ENCODE assay signal across 12 cellular contexts in genomic region chr5:60541980-60542379, GRCh38.
DNase-seq lines count a peak whose midpoint lies in the region; ATAC-seq, FAIRE-seq and TF ChIP-seq lines count a peak whose summit lies in the region.
"Had no signal": no experiment of that assay in that cellular context is flagged by ENCODE, and none has a peak within 500 bp of the region (broad histone marks: within the 10 kb centered on the region; RNA-seq: fewer than 3 reads in every experiment).

No MANE protein-coding gene starts in this region.

- no peak overlapping the region for H3K9ac ChIP-seq in neural progenitor cell

- peak overlapping the region; percentile 18 for H3K27ac ChIP-seq in neural progenitor cell
- H3K27ac ChIP-seq: cardiac muscle cell, transverse colon had no signal

- H3K27me3 ChIP-seq in neural progenitor cell = no peaks in the 10 kb centered on the region
- H3K27me3 ChIP-seq: cardiac muscle cell, transverse colon had no signal

- ATAC-seq in GM18867 (IDR thresholded peaks at IDR 0.05; ENCODE audit: unreplicated experiment) (peak; percentile 11), HG02885 (IDR thresholded peaks at IDR 0.05; ENCODE audit: poor library complexity, unreplicated experiment) (peak; percentile 25), WTC11 (no peak)
- ATAC-seq: Panc1 had no signal

- H3K36me3 Mint-ChIP-seq in WTC11 (no peaks in the 10 kb centered on the region), neural progenitor cell (no peaks in the 10 kb centered on the region)

- H3K9me3 Mint-ChIP-seq in WTC11 (no peaks in the 10 kb centered on the region), neural progenitor cell (no peaks in the 10 kb centered on the region)
- H3K9me3 Mint-ChIP-seq: neural crest cell had no signal

- H3F3A ChIP-seq in neural progenitor cell (ENCODE audit: low read depth) = no peaks in the 10 kb centered on the region

- H3K4me3 Mint-ChIP-seq in WTC11 = no peak overlapping the region
- no peak overlapping the region for H3K4me3 Mint-ChIP-seq in neural progenitor cell
- H3K4me3 Mint-ChIP-seq: neural crest cell had no signal

- H3K4me3 ChIP-seq in neural progenitor cell = no peak overlapping the region
- H3K4me3 ChIP-seq: cardiac muscle cell, transverse colon had no signal

- no peaks in the 10 kb centered on the region for H3K36me3 ChIP-seq in neural progenitor cell
- H3K36me3 ChIP-seq: cardiac muscle cell, transverse colon had no signal

- DNase-seq in WTC11 (ENCODE audit: low spot score) (no peak), neural progenitor cell (ENCODE audit: low spot score) (no peak), epidermal melanocyte (ENCODE audit: insufficient read length, low spot score) (no peak), RCC 7860 (ENCODE audit: low spot score) (no peak), NCI-H1436 treated with DMSO at 0.1 percent for 48 hours (lab: John Stamatoyannopoulos, UW) (no peak), NCI-H510A (lab: John Stamatoyannopoulos, UW) (no peak)
- DNase-seq: transverse colon had no signal

- H3K27me3 Mint-ChIP-seq in WTC11 (ENCODE audit: low read depth) (no peaks in the 10 kb centered on the region), neural progenitor cell (ENCODE audit: insufficient read depth, low read depth) (peaks cover 2% of the 10 kb centered on the region)

- H3K9me3 ChIP-seq in neural progenitor cell (ENCODE audit: low read depth) = no peaks in the 10 kb centered on the region
- H3K9me3 ChIP-seq: transverse colon had no signal

- H3K4me2 ChIP-seq in neural progenitor cell = peak overlapping the region; percentile 28

- FAIRE-seq in RCC 7860 (lab: Jason Lieb, UNC) = no peak

- no peaks in the 10 kb centered on the region for H4K20me1 ChIP-seq in neural progenitor cell (ENCODE audit: low read depth)

- H3K4me1 Mint-ChIP-seq in WTC11 = peaks cover 24% of the 10 kb centered on the region
- H3K4me1 Mint-ChIP-seq in neural progenitor cell = peaks cover 21% of the 10 kb centered on the region

- TF ChIP-seq CTCF in WTC11 (IDR thresholded peaks at IDR 0.05) (no peak), neural progenitor cell (IDR thresholded peaks at IDR 0.05) (no peak)

- CTCF ChIA-PET in WTC11 (lab: Charles Lee) = interaction anchor here (0.6 kb wide), 1 partner anchor 316 kb away, joined by 3 read pairs; no protein-coding TSS in a partner anchor

- no peaks in the 10 kb centered on the region for H3K79me2 ChIP-seq in neural progenitor cell (ENCODE audit: low read depth)

- H3K27ac Mint-ChIP-seq in WTC11 (peak overlapping the region; percentile 42; the same call in 1 of the 2 replicates), neural progenitor cell (no peak overlapping the region)

- H3K4me1 ChIP-seq in neural progenitor cell = peaks cover 13% of the 10 kb centered on the region

- POLR2A ChIA-PET in WTC11 (lab: Charles Lee) = no interaction called here

- no peak overlapping the region for H2AFZ ChIP-seq in neural progenitor cell (replicated peaks)

TF ChIP-seq in WTC11, 78 proteins besides CTCF, POLR2A, EP300 and RAD21 (continues in another document):
- no peak for TF ChIP-seq ZNF138 (CRISPR knock-in tag; conservative IDR thresholded peaks at IDR 0.05)
- no peak for TF ChIP-seq E2F5 (CRISPR knock-in tag; IDR thresholded peaks at IDR 0.05)
- TF ChIP-seq, protein P1, sequence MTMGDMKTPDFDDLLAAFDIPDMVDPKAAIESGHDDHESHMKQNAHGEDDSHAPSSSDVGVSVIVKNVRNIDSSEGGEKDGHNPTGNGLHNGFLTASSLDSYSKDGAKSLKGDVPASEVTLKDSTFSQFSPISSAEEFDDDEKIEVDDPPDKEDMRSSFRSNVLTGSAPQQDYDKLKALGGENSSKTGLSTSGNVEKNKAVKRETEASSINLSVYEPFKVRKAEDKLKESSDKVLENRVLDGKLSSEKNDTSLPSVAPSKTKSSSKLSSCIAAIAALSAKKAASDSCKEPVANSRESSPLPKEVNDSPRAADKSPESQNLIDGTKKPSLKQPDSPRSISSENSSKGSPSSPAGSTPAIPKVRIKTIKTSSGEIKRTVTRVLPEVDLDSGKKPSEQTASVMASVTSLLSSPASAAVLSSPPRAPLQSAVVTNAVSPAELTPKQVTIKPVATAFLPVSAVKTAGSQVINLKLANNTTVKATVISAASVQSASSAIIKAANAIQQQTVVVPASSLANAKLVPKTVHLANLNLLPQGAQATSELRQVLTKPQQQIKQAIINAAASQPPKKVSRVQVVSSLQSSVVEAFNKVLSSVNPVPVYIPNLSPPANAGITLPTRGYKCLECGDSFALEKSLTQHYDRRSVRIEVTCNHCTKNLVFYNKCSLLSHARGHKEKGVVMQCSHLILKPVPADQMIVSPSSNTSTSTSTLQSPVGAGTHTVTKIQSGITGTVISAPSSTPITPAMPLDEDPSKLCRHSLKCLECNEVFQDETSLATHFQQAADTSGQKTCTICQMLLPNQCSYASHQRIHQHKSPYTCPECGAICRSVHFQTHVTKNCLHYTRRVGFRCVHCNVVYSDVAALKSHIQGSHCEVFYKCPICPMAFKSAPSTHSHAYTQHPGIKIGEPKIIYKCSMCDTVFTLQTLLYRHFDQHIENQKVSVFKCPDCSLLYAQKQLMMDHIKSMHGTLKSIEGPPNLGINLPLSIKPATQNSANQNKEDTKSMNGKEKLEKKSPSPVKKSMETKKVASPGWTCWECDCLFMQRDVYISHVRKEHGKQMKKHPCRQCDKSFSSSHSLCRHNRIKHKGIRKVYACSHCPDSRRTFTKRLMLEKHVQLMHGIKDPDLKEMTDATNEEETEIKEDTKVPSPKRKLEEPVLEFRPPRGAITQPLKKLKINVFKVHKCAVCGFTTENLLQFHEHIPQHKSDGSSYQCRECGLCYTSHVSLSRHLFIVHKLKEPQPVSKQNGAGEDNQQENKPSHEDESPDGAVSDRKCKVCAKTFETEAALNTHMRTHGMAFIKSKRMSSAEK (CRISPR knock-in tag; IDR thresholded peaks at IDR 0.05; ENCODE audit: borderline replicate concordance) = no peak
- TF ChIP-seq, protein P2, sequence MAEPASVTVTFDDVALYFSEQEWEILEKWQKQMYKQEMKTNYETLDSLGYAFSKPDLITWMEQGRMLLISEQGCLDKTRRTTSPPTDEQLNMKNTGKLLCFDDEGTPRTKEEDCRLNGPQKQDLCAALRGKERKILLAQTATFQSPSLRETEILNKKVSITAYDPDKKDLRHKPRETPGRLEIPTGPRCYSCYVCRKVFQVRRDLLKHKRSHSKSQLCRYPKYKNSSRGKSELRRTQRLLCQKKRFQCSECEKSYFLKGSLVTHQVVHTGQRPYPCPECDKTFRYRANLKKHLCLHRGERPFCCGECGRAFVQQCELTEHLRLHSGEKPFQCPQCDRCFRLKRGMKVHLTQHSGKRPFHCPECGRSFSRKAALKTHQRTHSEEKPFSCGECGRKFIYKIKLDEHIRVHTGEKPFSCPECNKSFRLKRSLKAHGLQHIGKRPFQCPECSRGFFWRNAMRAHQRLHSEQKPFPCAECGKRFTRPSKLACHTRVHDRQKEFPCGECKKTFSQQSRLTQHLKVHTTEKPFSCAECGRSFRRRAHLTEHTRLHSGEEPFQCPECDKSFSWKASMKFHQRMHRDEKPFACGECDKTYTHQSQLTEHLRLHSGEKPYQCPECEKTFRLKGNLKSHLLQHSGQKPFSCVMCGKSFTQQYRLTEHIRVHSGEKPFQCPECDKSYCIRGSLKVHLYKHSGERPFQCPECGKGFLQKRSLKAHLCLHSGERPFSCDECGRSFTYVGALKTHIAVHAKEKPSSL (CRISPR knock-in tag; conservative IDR thresholded peaks at IDR 0.05) = no peak
- no peak for TF ChIP-seq SMAD3 (CRISPR knock-in tag; IDR thresholded peaks at IDR 0.05; ENCODE audit: borderline replicate concordance)
- no peak for TF ChIP-seq ZBTB21 (CRISPR knock-in tag; IDR thresholded peaks at IDR 0.05; ENCODE audit: borderline replicate concordance)
- TF ChIP-seq MXD4 (CRISPR knock-in tag; IDR thresholded peaks at IDR 0.05; ENCODE audit: borderline replicate concordance) = no peak
- TF ChIP-seq, protein P3, sequence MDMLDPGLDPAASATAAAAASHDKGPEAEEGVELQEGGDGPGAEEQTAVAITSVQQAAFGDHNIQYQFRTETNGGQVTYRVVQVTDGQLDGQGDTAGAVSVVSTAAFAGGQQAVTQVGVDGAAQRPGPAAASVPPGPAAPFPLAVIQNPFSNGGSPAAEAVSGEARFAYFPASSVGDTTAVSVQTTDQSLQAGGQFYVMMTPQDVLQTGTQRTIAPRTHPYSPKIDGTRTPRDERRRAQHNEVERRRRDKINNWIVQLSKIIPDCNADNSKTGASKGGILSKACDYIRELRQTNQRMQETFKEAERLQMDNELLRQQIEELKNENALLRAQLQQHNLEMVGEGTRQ (CRISPR knock-in tag; IDR thresholded peaks at IDR 0.05) = no peak
- no peak for TF ChIP-seq RELA (CRISPR knock-in tag; IDR thresholded peaks at IDR 0.05; ENCODE audit: borderline replicate concordance)
- TF ChIP-seq ELF4 (CRISPR knock-in tag; IDR thresholded peaks at IDR 0.05; ENCODE audit: low read depth) = no peak
- TF ChIP-seq, protein P4, sequence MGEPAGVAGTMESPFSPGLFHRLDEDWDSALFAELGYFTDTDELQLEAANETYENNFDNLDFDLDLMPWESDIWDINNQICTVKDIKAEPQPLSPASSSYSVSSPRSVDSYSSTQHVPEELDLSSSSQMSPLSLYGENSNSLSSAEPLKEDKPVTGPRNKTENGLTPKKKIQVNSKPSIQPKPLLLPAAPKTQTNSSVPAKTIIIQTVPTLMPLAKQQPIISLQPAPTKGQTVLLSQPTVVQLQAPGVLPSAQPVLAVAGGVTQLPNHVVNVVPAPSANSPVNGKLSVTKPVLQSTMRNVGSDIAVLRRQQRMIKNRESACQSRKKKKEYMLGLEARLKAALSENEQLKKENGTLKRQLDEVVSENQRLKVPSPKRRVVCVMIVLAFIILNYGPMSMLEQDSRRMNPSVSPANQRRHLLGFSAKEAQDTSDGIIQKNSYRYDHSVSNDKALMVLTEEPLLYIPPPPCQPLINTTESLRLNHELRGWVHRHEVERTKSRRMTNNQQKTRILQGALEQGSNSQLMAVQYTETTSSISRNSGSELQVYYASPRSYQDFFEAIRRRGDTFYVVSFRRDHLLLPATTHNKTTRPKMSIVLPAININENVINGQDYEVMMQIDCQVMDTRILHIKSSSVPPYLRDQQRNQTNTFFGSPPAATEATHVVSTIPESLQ (CRISPR knock-in tag; IDR thresholded peaks at IDR 0.05) = no peak
- TF ChIP-seq FOXJ3 (CRISPR knock-in tag; IDR thresholded peaks at IDR 0.05; ENCODE audit: borderline replicate concordance) = no peak
- no peak for TF ChIP-seq ZNF671 (CRISPR knock-in tag; IDR thresholded peaks at IDR 0.05)
